30 cellular contexts compared by ENCODE assay signal in the genomic region with DNA sequence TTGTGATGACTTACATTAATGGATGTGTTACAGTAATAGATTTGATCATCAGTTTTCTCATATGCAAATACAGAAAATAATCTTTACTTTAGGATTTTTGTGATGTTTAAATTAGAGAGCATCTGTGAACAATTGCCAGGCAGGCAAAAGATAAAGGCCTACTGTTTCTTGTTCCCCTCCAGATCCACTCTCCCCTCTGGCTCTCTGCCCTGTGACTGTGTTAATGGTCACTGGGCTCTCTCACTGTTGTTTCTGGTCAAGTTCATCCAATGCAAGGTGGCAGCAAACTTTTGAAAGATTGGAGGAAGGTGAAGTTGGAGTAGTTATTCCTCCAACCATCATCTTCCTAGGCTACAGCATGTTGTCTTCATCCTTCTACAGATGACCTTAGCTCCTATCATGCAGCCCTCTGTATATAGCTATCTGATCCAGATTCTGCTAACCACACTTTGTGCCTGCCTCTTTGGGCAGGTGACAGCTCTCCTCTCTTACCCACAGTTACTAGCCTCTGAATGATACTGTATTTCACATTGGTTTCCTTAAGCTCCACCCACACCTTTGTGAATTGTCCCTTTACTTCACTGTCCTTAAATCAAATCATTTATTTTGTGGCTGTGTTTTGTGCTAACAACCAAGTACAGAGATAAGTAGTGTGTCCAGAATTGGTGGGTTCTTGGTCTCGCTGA. TPM values are rescaled to one million over a fixed set of nuclear protein-coding genes. Genes with fewer than 3 reads are reported as not detected.
DNase-seq lines count a peak whose midpoint lies in the region; ATAC-seq, FAIRE-seq and TF ChIP-seq lines count a peak whose summit lies in the region.
"Had no signal": no experiment of that assay in that cellular context is flagged by ENCODE, and none has a peak within 500 bp of the region (broad histone marks: within the 10 kb centered on the region; RNA-seq: fewer than 3 reads in every experiment).

No MANE protein-coding gene starts in this region.

- no peaks in the 10 kb centered on the region for H3K9me1 ChIP-seq in K562 (ENCODE audit: control insufficient read depth, insufficient read depth, low read length)

- no peak for ATAC-seq in activated naive CD8-positive, alpha-beta T cell treated with anti-CD3 and anti-CD28 coated beads, Interleukin-2, amount 10 ng/mL, durations not matched to agents 7 days and 5 days (ENCODE audit: low read depth)
- ATAC-seq in activated naive CD8-positive, alpha-beta T cell treated with anti-CD3 and anti-CD28 coated beads, Interleukin-2, amount 50 U/mL, for 24 hours: no peak
- ATAC-seq in K562 (peak; percentile 29; the same call in 1 of the 3 replicates), lower lobe of right lung (no peak)
- ATAC-seq in naive thymus-derived CD4-positive, alpha-beta T cell: no peak
- ATAC-seq: GM12878 had no signal

- H3K27ac Mint-ChIP-seq in activated naive CD8-positive, alpha-beta T cell treated with anti-CD3 and anti-CD28 coated beads, Interleukin-2, amount 10 ng/mL, durations not matched to agents 7 days and 5 days: peak overlapping the region; percentile 12
- H3K27ac Mint-ChIP-seq in activated naive CD8-positive, alpha-beta T cell treated with anti-CD3 and anti-CD28 coated beads, Interleukin-2, amount 50 U/mL, for 24 hours: no peak overlapping the region
- peak overlapping the region in 6 of 9 donors; percentile 36 to 80 (median 62) for H3K27ac Mint-ChIP-seq in naive thymus-derived CD4-positive, alpha-beta T cell
- H3K27ac Mint-ChIP-seq: nephron, T-helper 17 cell, type B pancreatic cell had no signal

- H3K9ac ChIP-seq in K562 (ENCODE audit: insufficient read depth in 1 of 2, low read depth in 2 of 2, low read length in 2 of 2): no peak overlapping the region
- H3K9ac ChIP-seq: KMS-11 had no signal

- H3K4me2 ChIP-seq in K562 (ENCODE audit: insufficient read depth, low read length): no peak overlapping the region
- H3K4me2 ChIP-seq: KMS-11, smooth muscle cell had no signal

- no peak for TF ChIP-seq RAD21 in K562 (CRISPR knock-in tag; conservative IDR thresholded peaks at IDR 0.05 in 1 of 2, IDR thresholded peaks at IDR 0.05 in 1 of 2)

- TF ChIP-seq POLR2A in K562 (conservative IDR thresholded peaks at IDR 0.05) (no peak), adrenal gland (IDR thresholded peaks at IDR 0.05) (no peak)

- intact Hi-C loops in K562 (cut with micrococcal nuclease): no loop called here
- intact Hi-C loops in naive thymus-derived CD4-positive, alpha-beta T cell (cut with micrococcal nuclease): no loop called here
- intact Hi-C loops in adrenal gland (cut with DNase I): no loop called here
- intact Hi-C loops in lower lobe of right lung (cut with DNase I): no loop called here

- no peak overlapping the region for H3K27ac ChIP-seq in K562 (ENCODE audit: extremely low read depth, low read depth, low read length)
- no peak overlapping the region for H3K27ac ChIP-seq in naive thymus-derived CD4-positive, alpha-beta T cell (ENCODE audit: low read depth, low read length)
- no peak overlapping the region for H3K27ac ChIP-seq in adrenal gland
- no peak overlapping the region for H3K27ac ChIP-seq in lower lobe of right lung
- H3K27ac ChIP-seq: KMS-11, left ventricle myocardium inferior, ovary, SJCRH30 had no signal

- 0 out of 5 replicates have a peak, but pooled peaks cover 0 to 4% of the 10 kb centered on the region in 2 experiments for H3K27me3 ChIP-seq in K562 (ENCODE audit: control insufficient read depth in 2 of 2, insufficient read depth in 2 of 2, low read length in 2 of 2)
- no peaks in the 10 kb centered on the region for H3K27me3 ChIP-seq in naive thymus-derived CD4-positive, alpha-beta T cell (ENCODE audit: control insufficient read depth in 2 of 2, insufficient read depth in 2 of 2, low read length in 2 of 2)
- H3K27me3 ChIP-seq in adrenal gland: no peaks in the 10 kb centered on the region
- no peaks in the 10 kb centered on the region for H3K27me3 ChIP-seq in lower lobe of right lung (ENCODE audit: low read depth)
- H3K27me3 ChIP-seq: ovary, SJCRH30 had no signal

- WGBS in K562 (ENCODE audit: insufficient coverage, low coverage, missing lambda C conversion rate): 0% methylated on average over 1 of the region's 1 CpG
- 90 to 100% (median 97%) methylated on average over 1 of the region's 1 CpG for WGBS in adrenal gland, 4 donors

- no peaks in the 10 kb centered on the region for H4K20me1 ChIP-seq in K562 (replicated peaks; ENCODE audit: control insufficient read depth, insufficient read depth, low read length)

- H3K4me3 Mint-ChIP-seq in activated naive CD8-positive, alpha-beta T cell treated with anti-CD3 and anti-CD28 coated beads, Interleukin-2, amount 10 ng/mL, durations not matched to agents 7 days and 5 days: no peak overlapping the region
- H3K4me3 Mint-ChIP-seq in activated naive CD8-positive, alpha-beta T cell treated with anti-CD3 and anti-CD28 coated beads, Interleukin-2, amount 50 U/mL, for 24 hours: no peak overlapping the region
- H3K4me3 Mint-ChIP-seq in naive thymus-derived CD4-positive, alpha-beta T cell: peak overlapping the region in 3 of 10 donors; percentile 12 to 29 (median 27)
- H3K4me3 Mint-ChIP-seq: nephron, T-helper 17 cell, type B pancreatic cell had no signal

- peaks cover 19% of the 10 kb centered on the region for H3K4me1 Mint-ChIP-seq in activated naive CD8-positive, alpha-beta T cell treated with anti-CD3 and anti-CD28 coated beads, Interleukin-2, amount 10 ng/mL, durations not matched to agents 7 days and 5 days
- peaks cover 19% of the 10 kb centered on the region for H3K4me1 Mint-ChIP-seq in activated naive CD8-positive, alpha-beta T cell treated with anti-CD3 and anti-CD28 coated beads, Interleukin-2, amount 50 U/mL, for 24 hours
- peaks cover 9 to 41% (median 33%) of the 10 kb centered on the region in 7 donors for H3K4me1 Mint-ChIP-seq in naive thymus-derived CD4-positive, alpha-beta T cell
- H3K4me1 Mint-ChIP-seq: nephron had no signal

- TF ChIP-seq CTCF in K562 (IDR thresholded peaks at IDR 0.05 in 2 of 3, conservative IDR thresholded peaks at IDR 0.05 in 1 of 3; ENCODE audit: insufficient read depth in 2 of 3, low read depth in 1 of 3, low read length in 3 of 3): no peak
- no peak for TF ChIP-seq CTCF in adrenal gland (IDR thresholded peaks at IDR 0.05)
- TF ChIP-seq CTCF in lower lobe of right lung (IDR thresholded peaks at IDR 0.05): no peak

- H3K9me3 Mint-ChIP-seq in activated naive CD8-positive, alpha-beta T cell treated with anti-CD3 and anti-CD28 coated beads, Interleukin-2, amount 10 ng/mL, durations not matched to agents 7 days and 5 days: no peaks in the 10 kb centered on the region
- H3K9me3 Mint-ChIP-seq in activated naive CD8-positive, alpha-beta T cell treated with anti-CD3 and anti-CD28 coated beads, Interleukin-2, amount 50 U/mL, for 24 hours: no peaks in the 10 kb centered on the region
- H3K9me3 Mint-ChIP-seq in naive thymus-derived CD4-positive, alpha-beta T cell: peaks cover 0 to 2% (median 0%) of the 10 kb centered on the region in 11 donors

- no peaks in the 10 kb centered on the region; the same call in 1 of the 2 replicates for H3K9me3 ChIP-seq in K562 (replicated peaks; ENCODE audit: control insufficient read depth, insufficient read depth, low read depth, low read length)
- no peaks in the 10 kb centered on the region for H3K9me3 ChIP-seq in naive thymus-derived CD4-positive, alpha-beta T cell (ENCODE audit: control insufficient read depth in 2 of 3, low read length in 3 of 3)
- no peaks in the 10 kb centered on the region for H3K9me3 ChIP-seq in adrenal gland (replicated peaks in 1 of 3)
- H3K9me3 ChIP-seq in lower lobe of right lung: no peaks in the 10 kb centered on the region
- H3K9me3 ChIP-seq: ovary, SJCRH30 had no signal

- CTCF ChIA-PET in K562 (lab: Yijun Ruan, JAX; ENCODE audit: low intra/inter-chr PET ratio): no interaction called here
- CTCF ChIA-PET in naive thymus-derived CD4-positive, alpha-beta T cell (lab: Charles Lee): no interaction called here

- FAIRE-seq in K562 (lab: Jason Lieb, UNC): no peak
- FAIRE-seq: endothelial cell of umbilical vein, GM12878, islet of Langerhans had no signal

- POLR2A ChIA-PET in activated naive CD8-positive, alpha-beta T cell treated with anti-CD3 and anti-CD28 coated beads, Interleukin-2, amount 10 ng/mL, durations not matched to agents 7 days and 5 days (lab: Charles Lee): no interaction called here
- POLR2A ChIA-PET in K562 (lab: Yijun Ruan, JAX): no interaction called here
- POLR2A ChIA-PET in naive thymus-derived CD4-positive, alpha-beta T cell (lab: Charles Lee): interaction anchor here (2.4 kb wide), 1 partner anchor 9 kb away, joined by 8 read pairs; no protein-coding TSS in a partner anchor

- H3K36me3 ChIP-seq in K562 (ENCODE audit: control insufficient read depth, insufficient read depth, low read length): no peaks in the 10 kb centered on the region
- no peaks in the 10 kb centered on the region for H3K36me3 ChIP-seq in naive thymus-derived CD4-positive, alpha-beta T cell (ENCODE audit: control insufficient read depth in 2 of 3, insufficient read depth in 3 of 3, low read length in 3 of 3)
- H3K36me3 ChIP-seq in adrenal gland (replicated peaks in 1 of 2): no peaks in the 10 kb centered on the region
- H3K36me3 ChIP-seq in lower lobe of right lung: no peaks in the 10 kb centered on the region
- H3K36me3 ChIP-seq: left ventricle myocardium inferior, ovary, SJCRH30 had no signal

- no peaks in the 10 kb centered on the region for H3K27me3 Mint-ChIP-seq in activated naive CD8-positive, alpha-beta T cell treated with anti-CD3 and anti-CD28 coated beads, Interleukin-2, amount 10 ng/mL, durations not matched to agents 7 days and 5 days
- no peaks in the 10 kb centered on the region for H3K27me3 Mint-ChIP-seq in activated naive CD8-positive, alpha-beta T cell treated with anti-CD3 and anti-CD28 coated beads, Interleukin-2, amount 50 U/mL, for 24 hours
- peaks cover 0 to 12% (median 0%) of the 10 kb centered on the region in 5 donors for H3K27me3 Mint-ChIP-seq in naive thymus-derived CD4-positive, alpha-beta T cell

- H2AFZ ChIP-seq in K562 (ENCODE audit: low read depth, low read length): peak overlapping the region; percentile 69; the same call in 1 of the 2 replicates

- BruUV-seq in K562 (replicated peaks; lab: Mats Ljungman, UMichigan): no TSS peak

- peaks cover 3% of the 10 kb centered on the region for H3K36me3 Mint-ChIP-seq in activated naive CD8-positive, alpha-beta T cell treated with anti-CD3 and anti-CD28 coated beads, Interleukin-2, amount 10 ng/mL, durations not matched to agents 7 days and 5 days
- no peaks in the 10 kb centered on the region for H3K36me3 Mint-ChIP-seq in activated naive CD8-positive, alpha-beta T cell treated with anti-CD3 and anti-CD28 coated beads, Interleukin-2, amount 50 U/mL, for 24 hours (ENCODE audit: low read depth)
- peaks cover 0 to 3% (median 0%) of the 10 kb centered on the region in 5 donors for H3K36me3 Mint-ChIP-seq in naive thymus-derived CD4-positive, alpha-beta T cell
- H3K36me3 Mint-ChIP-seq: type B pancreatic cell had no signal

- H3K79me2 ChIP-seq in K562 (ENCODE audit: control insufficient read depth, insufficient read depth, low read length): no peaks in the 10 kb centered on the region

- no peak overlapping the region for H3K4me3 ChIP-seq in K562
- H3K4me3 ChIP-seq in naive thymus-derived CD4-positive, alpha-beta T cell (ENCODE audit: low read length): no peak overlapping the region
- H3K4me3 ChIP-seq in adrenal gland: no peak overlapping the region
- no peak overlapping the region for H3K4me3 ChIP-seq in lower lobe of right lung
- H3K4me3 ChIP-seq: GM12878, left ventricle myocardium inferior, ovary, SJCRH30, smooth muscle cell had no signal

- no peak for TF ChIP-seq EP300 in K562 (IDR thresholded peaks at IDR 0.05; ENCODE audit: low read length)

- H3K4me1 ChIP-seq in K562 (replicated peaks in 1 of 2; ENCODE audit: control insufficient read depth in 2 of 2, insufficient read depth in 2 of 2, low read length in 2 of 2): no peaks in the 10 kb centered on the region
- H3K4me1 ChIP-seq in naive thymus-derived CD4-positive, alpha-beta T cell (ENCODE audit: control insufficient read depth in 2 of 2, insufficient read depth in 2 of 2, low read length in 2 of 2): peaks cover 0 to 9% of the 10 kb centered on the region in 2 donors
- H3K4me1 ChIP-seq in adrenal gland (replicated peaks in 1 of 2): no peaks in the 10 kb centered on the region
- H3K4me1 ChIP-seq in lower lobe of right lung: no peaks in the 10 kb centered on the region
- H3K4me1 ChIP-seq: left ventricle myocardium inferior, SJCRH30 had no signal

- in situ Hi-C loops in K562 (cut with MboI): no loop called here

- DNase-seq in activated naive CD8-positive, alpha-beta T cell treated with anti-CD3 and anti-CD28 coated beads, Interleukin-2, amount 10 ng/mL, durations not matched to agents 7 days and 5 days: no peak
- no peak for DNase-seq in activated naive CD8-positive, alpha-beta T cell treated with anti-CD3 and anti-CD28 coated beads, Interleukin-2, amount 50 U/mL, for 24 hours
- DNase-seq in K562 (ENCODE audit: extremely low read depth in 1 of 4, low spot score in 3 of 4): no peak
- DNase-seq in naive thymus-derived CD4-positive, alpha-beta T cell: no peak
- no peak for DNase-seq in AG08396 (ENCODE audit: low spot score)
- no peak for DNase-seq in NCI-H524 (lab: John Stamatoyannopoulos, UW)
- no peak for DNase-seq in adrenal gland
- DNase-seq in lower lobe of right lung: no peak
- DNase-seq: activated CD4-positive, alpha-beta T cell treated with anti-CD3 and anti-CD28 coated beads for 1 hour; activated CD8-positive, alpha-beta memory T cell treated with anti-CD3 and anti-CD28 coated beads, Interleukin-2, amount 50 U/mL, for 48 hours; EL; left ventricle myocardium inferior; NCI-H1417 treated with DMSO at 0.1 percent for 48 hours; NCI-H2081; NCI-H774; ovary; SJCRH30; stimulated activated CD4-positive, alpha-beta T cell treated with anti-CD3 and anti-CD28 coated beads, Interleukin-1b, Interleukin-23, amount 100 ng/mL, for 48 hours; stimulated activated CD8-positive, alpha-beta memory T cell treated with anti-CD3 and anti-CD28 coated beads, Interleukin-4, amount 100 ng/mL, for 48 hours; T-helper 17 cell had no signal

RNA-seq across cellular contexts. Expression of gene ARG1, which starts 48.9 kb away (rescaled TPM):
- total RNA-seq in activated naive CD8-positive, alpha-beta T cell treated with anti-CD3 and anti-CD28 coated beads, Interleukin-2, amount 10 ng/mL, durations not matched to agents 7 days and 5 days: not detected
- not detected in 2 replicates for total RNA-seq in K562 (2011; cell fraction: chromatin; rRNA removed; ENCODE audit: low replicate concordance)
- total RNA-seq in K562 (2011; cell fraction: nucleolus; rRNA removed): not detected in 2 replicates
- total RNA-seq in K562 (2011; cell fraction: nucleoplasm; rRNA removed): not detected in 2 replicates
- 0.09 TPM in 1 of 2 replicates, not detected in the other for total RNA-seq in K562 (2014; rRNA removed)
- total RNA-seq in K562 (2014; rRNA removed; fragmentation: Illumina TruSeq; extraction: Trizol): 0.07 TPM in 1 of 2 replicates, not detected in the other
- not detected in 2 replicates for total RNA-seq in K562 (2015; rRNA removed; fragmentation: Illumina TruSeq; extraction: Trizol)
- 0.11 and 0.20 TPM in 2 replicates for total RNA-seq in K562 (2021)
- polyA plus RNA-seq in K562 (2011; rRNA removed): 0.05 and 0.20 TPM in 2 replicates
- not detected in 2 replicates for polyA plus RNA-seq in K562 (2011; cell fraction: cytosol; rRNA removed)
- polyA plus RNA-seq in K562 (2011; cell fraction: nucleus; rRNA removed): not detected in 2 replicates
- polyA plus RNA-seq in K562 (2012): 0.05 and 0.08 TPM in 2 replicates
- not detected in 2 replicates for polyA plus RNA-seq in K562 (2014; fragmentation: Illumina TruSeq; extraction: Trizol)
- under 1 TPM in 1 of 2 experiments, not detected in 1; 0.03 TPM for polyA plus RNA-seq in K562 (2014; fragmentation: Nextera tagmentation; extraction: Ambion mirVana)
- 0.07 TPM in 1 of 2 replicates, not detected in the other for polyA plus RNA-seq in K562 (2014; rRNA removed)
- polyA minus RNA-seq in K562 (2011; rRNA and poly(A)+ RNA removed): 0.21 and 0.35 TPM in 2 replicates
- not detected in 2 replicates for polyA minus RNA-seq in K562 (2011; cell fraction: cytosol; rRNA and poly(A)+ RNA removed)
- polyA minus RNA-seq in K562 (2011; cell fraction: nucleus; rRNA and poly(A)+ RNA removed): not detected in 2 replicates
- not detected for total RNA-seq in naive thymus-derived CD4-positive, alpha-beta T cell
- polyA plus RNA-seq in naive thymus-derived CD4-positive, alpha-beta T cell: not detected
- total RNA-seq in adrenal gland: under 1 TPM in 4 of 8 donors, not detected in 4; 0.28 to 0.68 (median 0.46) TPM
- under 1 TPM; 0.20 to 0.64 (median 0.48) TPM for polyA plus RNA-seq in adrenal gland
- 4.0 TPM for total RNA-seq in lower lobe of right lung
- total RNA-seq: chondrocyte, endothelial cell of umbilical vein, RPMI7951, SJCRH30, smooth muscle cell, T-helper 17 cell had no signal
- polyA plus RNA-seq: AG04450, endothelial cell of umbilical vein, GM12878, smooth muscle cell had no signal
